21 cellular contexts compared by ENCODE assay signal in genomic region chr7:111059826-111060225, GRCh38. TPM values are rescaled to one million over a fixed set of nuclear protein-coding genes. Genes with fewer than 3 reads are reported as not detected.
DNase-seq lines count a peak whose midpoint lies in the region; ATAC-seq and TF ChIP-seq lines count a peak whose summit lies in the region.
"Had no signal": no experiment of that assay in that cellular context is flagged by ENCODE, and none has a peak within 500 bp of the region (broad histone marks: within the 10 kb centered on the region; RNA-seq: fewer than 3 reads in every experiment).

No MANE protein-coding gene starts in this region.

- DNase-seq in AG10803 (ENCODE audit: low read depth) (peak; percentile 18), G401 (ENCODE audit: low spot score) (peak; percentile 18), NCI-H446 treated with DMSO at 0.1 percent for 48 hours (lab: John Stamatoyannopoulos, UW) (peak; percentile 63), medulla oblongata (ENCODE audit: extremely low spot score) (peak; percentile 50), upper lobe of right lung (no peak), NCI-H2196 treated with DMSO at 0.1 percent for 48 hours (lab: John Stamatoyannopoulos, UW; ENCODE audit: unreplicated experiment) (no peak), putamen (ENCODE audit: low spot score) (no peak), endodermal cell (no peak)
- DNase-seq: BE2C; C1 segment of cervical spinal cord; CD4-positive, CD25-positive, alpha-beta regulatory T cell; CD8-positive, alpha-beta memory T cell; COR-L47; DMS 273 treated with DMSO at 0.1 percent for 48 hours; DMS53; DND-41; GDM1; H9; IMR-90 had no signal

- no peak for ATAC-seq in upper lobe of right lung
- ATAC-seq: A549 had no signal

- TF ChIP-seq CTCF in AG10803 (conservative IDR thresholded peaks at IDR 0.05; ENCODE audit: low read length) (no peak), upper lobe of right lung (IDR thresholded peaks at IDR 0.05) (no peak), endodermal cell (conservative IDR thresholded peaks at IDR 0.05) (no peak)

- H3K4me3 ChIP-seq in AG10803 (ENCODE audit: low read length), result no peak overlapping the region
- no peak overlapping the region for H3K4me3 ChIP-seq in upper lobe of right lung
- H3K4me3 ChIP-seq in endodermal cell (ENCODE audit: low read length), result no peak overlapping the region
- H3K4me3 ChIP-seq: A549 had no signal

- no peak overlapping the region for H3K27ac ChIP-seq in upper lobe of right lung
- H3K27ac ChIP-seq in endodermal cell (ENCODE audit: low read depth, low read length), result no peak overlapping the region
- H3K27ac ChIP-seq: 22Rv1, A549 had no signal

- H3K27me3 Mint-ChIP-seq in endodermal cell (ENCODE audit: insufficient read depth), result no peaks in the 10 kb centered on the region
- H3K27me3 Mint-ChIP-seq: CD4-positive, CD25-positive, alpha-beta regulatory T cell; CD8-positive, alpha-beta memory T cell had no signal

- in situ Hi-C loops in G401 (cut with HindIII; ENCODE audit: low sequenced_read_pairs), result no loop called here

- no peaks in the 10 kb centered on the region for H3K4me1 ChIP-seq in upper lobe of right lung
- H3K4me1 ChIP-seq in endodermal cell (ENCODE audit: control insufficient read depth, insufficient read depth, low read length), result no peaks in the 10 kb centered on the region
- H3K4me1 ChIP-seq: A549, BE2C had no signal

- intact Hi-C loops in upper lobe of right lung (cut with DNase I), result no loop called here

- H3K27me3 ChIP-seq in upper lobe of right lung, result no peaks in the 10 kb centered on the region
- H3K27me3 ChIP-seq in endodermal cell (ENCODE audit: control insufficient read depth, insufficient read depth, low read length, poor library complexity, severe bottlenecking), result no peaks in the 10 kb centered on the region
- H3K27me3 ChIP-seq: BE2C had no signal

- peaks cover 34% of the 10 kb centered on the region for H3K9me3 Mint-ChIP-seq in endodermal cell

- no peaks in the 10 kb centered on the region for H3K36me3 ChIP-seq in upper lobe of right lung
- H3K36me3 ChIP-seq in endodermal cell (ENCODE audit: control insufficient read depth, insufficient read depth, low read length), result no peaks in the 10 kb centered on the region
- H3K36me3 ChIP-seq: BE2C had no signal

- no peak overlapping the region for H3K9ac ChIP-seq in endodermal cell (ENCODE audit: extremely low read depth, low read length, poor library complexity, severe bottlenecking)

- no peak overlapping the region for H3K27ac Mint-ChIP-seq in endodermal cell
- H3K27ac Mint-ChIP-seq: CD4-positive, CD25-positive, alpha-beta regulatory T cell; CD8-positive, alpha-beta memory T cell; H9 had no signal

- H3K4me1 Mint-ChIP-seq in endodermal cell, result no peaks in the 10 kb centered on the region

- H3K36me3 Mint-ChIP-seq in endodermal cell (ENCODE audit: low read depth), result peaks cover 10% of the 10 kb centered on the region

- no peak overlapping the region for H3K4me3 Mint-ChIP-seq in endodermal cell
- H3K4me3 Mint-ChIP-seq: CD4-positive, CD25-positive, alpha-beta regulatory T cell; CD8-positive, alpha-beta memory T cell; H9 had no signal

- no peaks in the 10 kb centered on the region for H3K9me3 ChIP-seq in upper lobe of right lung
- H3K9me3 ChIP-seq in endodermal cell (ENCODE audit: control insufficient read depth, low read length), result peaks cover 14% of the 10 kb centered on the region
- H3K9me3 ChIP-seq: BE2C had no signal

RNA-seq across cellular contexts. Expression of gene LRRN3, which starts 31.1 kb away (rescaled TPM):
- 4.4 and 5.8 TPM in 2 replicates for total RNA-seq in G401 (2014; rRNA removed; shearing (Covaris generic))
- total RNA-seq in upper lobe of right lung (8.9 TPM), endodermal cell (1 to 10 TPM in 1 of 2 donors, not detected in 1; 1.3 TPM)
- polyA plus RNA-seq in endodermal cell (2013, experiment 1 of 2), result 45.1 TPM
- 44.2 TPM for polyA plus RNA-seq in endodermal cell (2013, experiment 2 of 2)

Comparison
In these comparisons a context has a peak if more than half of its experiments do, and no peak if none do; other contexts are left out.
1. DNase-seq: peak in AG10803 (single experiment), G401 (single experiment), NCI-H446 treated with DMSO at 0.1 percent for 48 hours (single experiment) and medulla oblongata (single experiment); none in upper lobe of right lung (single experiment), NCI-H2196 treated with DMSO at 0.1 percent for 48 hours (single experiment), putamen (single experiment) and endodermal cell (single experiment).